ENCODE assay signal across 19 cellular contexts in the genomic region with DNA sequence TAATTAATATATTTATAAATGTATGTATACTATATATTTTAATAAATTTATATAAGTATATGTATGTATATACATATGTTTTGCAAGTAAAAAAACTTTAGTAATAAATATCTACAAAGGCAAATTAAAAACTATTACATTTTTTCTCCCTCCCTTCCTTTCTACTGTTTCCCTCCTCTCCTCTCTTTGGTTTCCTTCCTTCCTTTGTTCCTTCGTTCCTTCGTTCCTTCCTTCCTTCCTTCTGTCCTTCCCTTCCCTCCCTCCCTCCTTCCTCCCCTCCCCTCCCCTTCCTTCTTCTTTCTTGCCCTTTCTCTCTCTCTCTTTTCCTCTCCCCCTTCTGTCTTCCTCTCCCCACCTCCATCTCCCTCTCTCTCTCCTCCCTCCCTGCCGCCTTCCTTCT.
"Had no signal": no experiment of that assay in that cellular context is flagged by ENCODE, and none has a peak within 500 bp of the region (broad histone marks: within the 10 kb centered on the region; RNA-seq: fewer than 3 reads in every experiment).

No MANE protein-coding gene starts in this region.

- H3K27me3 Mint-ChIP-seq: activated CD4-positive, alpha-beta T cell treated with anti-CD3 and anti-CD28 coated beads, Interleukin-2, amount 10 ng/mL, durations not matched to agents 24 days and 14 days; activated naive CD8-positive, alpha-beta T cell; T-helper 17 cell had no signal

- H3K36me3 Mint-ChIP-seq: WTC11 had no signal

- H3K27ac Mint-ChIP-seq: activated naive CD8-positive, alpha-beta T cell; neural progenitor cell; WTC11 had no signal

- H3K9me3 ChIP-seq: body of pancreas, colonic mucosa, esophagus squamous epithelium, pancreas, testis had no signal

- H3K4me3 Mint-ChIP-seq: activated CD4-positive, alpha-beta T cell treated with anti-CD3 and anti-CD28 coated beads, Interleukin-2, amount 10 ng/mL, durations not matched to agents 24 days and 14 days; activated naive CD8-positive, alpha-beta T cell; activated T-cell treated with anti-CD3 and anti-CD28 coated beads, Interleukin-2, amount 50 U/mL, for 72 hours; immature natural killer cell; neural progenitor cell; T-helper 17 cell; WTC11 had no signal

- H3K4me3 ChIP-seq: body of pancreas, colonic mucosa, esophagus squamous epithelium, neural progenitor cell, pancreas, testis had no signal

- ATAC-seq: activated T-cell treated with anti-CD3 and anti-CD28 coated beads, Interleukin-2, amount 50 U/mL, for 72 hours; body of pancreas; pancreas; stimulated activated naive CD8-positive, alpha-beta T cell treated with anti-CD3 and anti-CD28 coated beads, Interleukin-15, Interleukin-2, amounts not matched to agents 100 U/mL and 50 U/mL, for 24 hours; T-helper 17 cell; WTC11 had no signal

- H3K4me2 ChIP-seq: neural progenitor cell had no signal

- DNase-seq: activated CD4-positive, alpha-beta T cell treated with anti-CD3 and anti-CD28 coated beads, Interleukin-2, amount 10 ng/mL, durations not matched to agents 24 days and 14 days; activated CD8-positive, alpha-beta memory T cell treated with anti-CD3 and anti-CD28 coated beads, Interleukin-2, amount 50 U/mL, for 48 hours; activated gamma-delta T cell treated with Interleukin-2 at 50 U/mL for 16 hours; activated T-cell treated with anti-CD3 and anti-CD28 coated beads, Interleukin-2, amount 50 U/mL, for 72 hours; amniotic stem cell; body of pancreas; caudate nucleus; colonic mucosa; esophagus squamous epithelium; foreskin fibroblast; immature natural killer cell; pancreas; stimulated activated CD4-positive, alpha-beta T cell treated with anti-CD3 and anti-CD28 coated beads, Interleukin-2, amount 100 ng/mL, for 48 hours; stimulated activated naive CD8-positive, alpha-beta T cell treated with anti-CD3 and anti-CD28 coated beads, Interleukin-15, Interleukin-2, amounts not matched to agents 100 U/mL and 50 U/mL, for 24 hours; T-helper 17 cell; testis had no signal

- H3K27ac ChIP-seq: body of pancreas, colonic mucosa, neural progenitor cell, pancreas had no signal

- H3K9ac ChIP-seq: neural progenitor cell had no signal

- H3K4me1 ChIP-seq: body of pancreas, colonic mucosa had no signal

- H3K36me3 ChIP-seq: colonic mucosa, esophagus squamous epithelium, neural progenitor cell, pancreas had no signal

- H3K27me3 ChIP-seq: body of pancreas, colonic mucosa, esophagus squamous epithelium, neural progenitor cell, pancreas, testis had no signal

- H2AFZ ChIP-seq: neural progenitor cell had no signal

- H3K9me3 Mint-ChIP-seq: activated CD4-positive, alpha-beta T cell treated with anti-CD3 and anti-CD28 coated beads, Interleukin-2, amount 10 ng/mL, durations not matched to agents 24 days and 14 days; activated T-cell treated with anti-CD3 and anti-CD28 coated beads, Interleukin-2, amount 50 U/mL, for 72 hours; immature natural killer cell; neural progenitor cell; WTC11 had no signal
